2 cellular contexts compared by ENCODE assay signal in genomic region chr1:39984951-39985350, GRCh38.
TF ChIP-seq lines count a peak whose summit lies in the region.

No MANE protein-coding gene starts in this region.

TF ChIP-seq in GM23338, 12 proteins besides CTCF, POLR2A, EP300 and RAD21:
- TF ChIP-seq REST (IDR thresholded peaks at IDR 0.05; ENCODE audit: unreplicated experiment) = no peak
- no peak for TF ChIP-seq ZNF462 (CRISPR knock-in tag; IDR thresholded peaks at IDR 0.05)
- no peak for TF ChIP-seq EZH2 (IDR thresholded peaks at IDR 0.05; ENCODE audit: low read depth, unreplicated experiment)
- TF ChIP-seq ZNF114 (CRISPR knock-in tag; IDR thresholded peaks at IDR 0.05) = no peak
- TF ChIP-seq ETS1 (IDR thresholded peaks at IDR 0.05) = no peak
- TF ChIP-seq STAT1 (IDR thresholded peaks at IDR 0.05; ENCODE audit: unreplicated experiment) = no peak
- TF ChIP-seq CREB1 (CRISPR knock-in tag; IDR thresholded peaks at IDR 0.05; ENCODE audit: low read depth) = no peak
- no peak for TF ChIP-seq JUNB (IDR thresholded peaks at IDR 0.05; ENCODE audit: unreplicated experiment)
- no peak for TF ChIP-seq POLR2AphosphoS5 (IDR thresholded peaks at IDR 0.05; ENCODE audit: low read depth)
- no peak for TF ChIP-seq NANOG (IDR thresholded peaks at IDR 0.05; ENCODE audit: borderline replicate concordance)
- no peak for TF ChIP-seq EZH2phosphoT487 (IDR thresholded peaks at IDR 0.05; ENCODE audit: unreplicated experiment)

TF ChIP-seq in H1, 55 proteins besides CTCF, POLR2A, EP300 and RAD21:
- TF ChIP-seq SIRT6 (IDR thresholded peaks at IDR 0.05; ENCODE audit: low read length) = no peak
- TF ChIP-seq PHF8 (conservative IDR thresholded peaks at IDR 0.05; ENCODE audit: low read depth, low read length) = no peak
- no peak for TF ChIP-seq TBP (IDR thresholded peaks at IDR 0.05; ENCODE audit: low read depth, low read length)
- no peak for TF ChIP-seq CHD7 (IDR thresholded peaks at IDR 0.05; ENCODE audit: insufficient replicate concordance, low read length)
